ENCODE assay signal across 23 cellular contexts in the genomic region with DNA sequence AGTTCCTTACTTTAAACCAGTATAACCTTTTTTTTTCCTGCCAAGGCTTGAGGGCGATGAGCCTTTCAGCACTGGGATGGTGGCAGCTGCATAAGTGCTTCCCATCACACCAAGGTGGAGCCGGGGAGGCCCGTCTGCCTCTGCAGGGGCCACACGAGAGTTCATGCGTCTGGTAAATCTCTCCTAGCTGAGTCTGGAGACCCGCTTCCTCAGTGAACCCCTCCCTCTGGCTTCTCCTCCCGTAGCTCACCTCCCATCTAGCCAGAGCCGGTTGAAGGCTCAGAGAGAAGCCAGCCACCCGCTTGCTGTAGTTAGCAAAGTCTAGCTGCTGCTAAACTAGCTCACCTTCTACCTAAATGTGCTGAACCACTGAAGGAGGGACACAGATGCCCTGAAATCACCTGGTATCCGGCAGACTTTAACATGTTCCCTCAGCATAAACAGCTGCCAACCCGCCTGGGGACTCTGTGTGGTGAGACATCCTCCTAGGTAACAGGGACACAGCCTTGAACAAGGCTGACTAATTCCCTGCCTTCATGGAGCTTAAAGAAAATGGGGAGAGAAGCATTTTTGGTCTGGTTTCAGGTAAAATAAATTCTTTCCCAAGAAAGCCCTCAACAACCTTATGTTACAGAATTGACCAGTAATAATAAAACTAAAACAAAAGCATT. TPM values are rescaled to one million over a fixed set of nuclear protein-coding genes. Genes with fewer than 3 reads are reported as not detected.
A peak's percentile ranks its signal among the peaks of the same experiment; 100 is the strongest.
DNase-seq lines count a peak whose midpoint lies in the region; ATAC-seq and TF ChIP-seq lines count a peak whose summit lies in the region.
"Had no signal": no experiment of that assay in that cellular context is flagged by ENCODE, and none has a peak within 500 bp of the region (broad histone marks: within the 10 kb centered on the region; RNA-seq: fewer than 3 reads in every experiment).

No MANE protein-coding gene starts in this region.

- H3K27me3 ChIP-seq in osteoblast (ENCODE audit: insufficient read depth, low read length) (no peaks in the 10 kb centered on the region), body of pancreas (no peaks in the 10 kb centered on the region)
- H3K27me3 ChIP-seq: heart right ventricle, MG63, neural progenitor cell had no signal

- H2AFZ ChIP-seq in osteoblast (ENCODE audit: low read length) = no peak overlapping the region
- H2AFZ ChIP-seq: neural progenitor cell had no signal

- no peak for TF ChIP-seq POLR2A in body of pancreas (IDR thresholded peaks at IDR 0.05)

- ATAC-seq in HG02642 (IDR thresholded peaks at IDR 0.05; ENCODE audit: poor library complexity, unreplicated experiment) (no peak), body of pancreas (no peak), HG02884 (IDR thresholded peaks at IDR 0.05; ENCODE audit: unreplicated experiment) (no peak)

- H3K27me3 Mint-ChIP-seq in activated naive CD8-positive, alpha-beta T cell = no peaks in the 10 kb centered on the region
- H3K27me3 Mint-ChIP-seq: CD4-positive, alpha-beta memory T cell; progenitor cell of endocrine pancreas; stimulated activated naive B cell treated with anti-CD40 and anti-IgM and Interleukin-4, amounts not matched to agents 10 μg/mL and 1 μg/mL and 100 μg/mL, for 72 hours had no signal

- H3K9me3 Mint-ChIP-seq in activated naive CD8-positive, alpha-beta T cell (ENCODE audit: low read depth) = no peaks in the 10 kb centered on the region
- H3K9me3 Mint-ChIP-seq: CD4-positive, alpha-beta memory T cell; neural progenitor cell; stimulated activated naive B cell treated with anti-CD40 and anti-IgM and Interleukin-4, amounts not matched to agents 10 μg/mL and 1 μg/mL and 100 μg/mL, for 72 hours had no signal

- H3K4me3 Mint-ChIP-seq in activated naive CD8-positive, alpha-beta T cell = no peak overlapping the region
- H3K4me3 Mint-ChIP-seq: CD4-positive, alpha-beta memory T cell; neural progenitor cell; stimulated activated naive B cell treated with anti-CD40 and anti-IgM and Interleukin-4, amounts not matched to agents 10 μg/mL and 1 μg/mL and 100 μg/mL, for 72 hours had no signal

- intact Hi-C loops in body of pancreas (cut with DNase I) = loop anchor here (5.0 to 10.0 kb wide), 3 partner anchors 36 to 274 kb away; no protein-coding TSS in a partner anchor

- peaks cover 15% of the 10 kb centered on the region for H3K36me3 Mint-ChIP-seq in activated naive CD8-positive, alpha-beta T cell

- H3K9me3 ChIP-seq in osteoblast (ENCODE audit: low read depth, low read length) = no peaks in the 10 kb centered on the region
- no peaks in the 10 kb centered on the region for H3K9me3 ChIP-seq in body of pancreas
- H3K9me3 ChIP-seq: heart right ventricle, MG63, SK-N-SH had no signal

- peaks cover 22% of the 10 kb centered on the region for H3K4me1 Mint-ChIP-seq in activated naive CD8-positive, alpha-beta T cell (ENCODE audit: low read depth)

- WGBS in body of pancreas, 2 donors = 86 to 91% methylated on average over 7 to 11 of the region's 11 CpGs

- peak; percentile 48 for DNase-seq in activated CD8-positive, alpha-beta memory T cell treated with anti-CD3 and anti-CD28 coated beads, Interleukin-2, amount 50 U/mL, for 48 hours
- DNase-seq in activated CD8-positive, alpha-beta memory T cell treated with anti-CD3 and anti-CD28 coated beads, Interleukin-2, amount 50 U/mL, for 4 hours = no peak
- DNase-seq in GM12865 (ENCODE audit: low read depth) (peak; percentile 15), osteoblast (ENCODE audit: insufficient read length, low spot score, missing footprints) (peak; percentile 42), body of pancreas (no peak)
- DNase-seq: cortex of kidney had no signal

- H3K27ac Mint-ChIP-seq in activated naive CD8-positive, alpha-beta T cell = peak overlapping the region; percentile 95
- H3K27ac Mint-ChIP-seq: stimulated activated naive B cell treated with anti-CD40 and anti-IgM and Interleukin-4, amounts not matched to agents 10 μg/mL and 1 μg/mL and 100 μg/mL, for 72 hours had no signal

- H3K27ac ChIP-seq in osteoblast (ENCODE audit: low read depth, low read length) (no peak overlapping the region), body of pancreas (no peak overlapping the region)
- H3K27ac ChIP-seq: neural progenitor cell, RWPE1 had no signal

- H3K4me2 ChIP-seq in osteoblast (ENCODE audit: insufficient read depth, low read length) = no peak overlapping the region
- H3K4me2 ChIP-seq: neural progenitor cell, SK-N-SH had no signal

- peaks cover 23% of the 10 kb centered on the region for H3K4me1 ChIP-seq in osteoblast (ENCODE audit: insufficient read depth, low read length)
- H3K4me1 ChIP-seq in body of pancreas = peaks cover 7% of the 10 kb centered on the region
- H3K4me1 ChIP-seq: neural progenitor cell had no signal

- H4K20me1 ChIP-seq in osteoblast (ENCODE audit: insufficient read depth, low read length) = peaks cover 5% of the 10 kb centered on the region

- no peak overlapping the region for H3K4me3 ChIP-seq in GM12865 (ENCODE audit: low read depth, low read length)
- no peak overlapping the region for H3K4me3 ChIP-seq in osteoblast (ENCODE audit: insufficient read depth, low read length)
- no peak overlapping the region for H3K4me3 ChIP-seq in body of pancreas
- H3K4me3 ChIP-seq: heart right ventricle, MG63, neural progenitor cell had no signal

- peaks cover 34% of the 10 kb centered on the region for H3K36me3 ChIP-seq in osteoblast (ENCODE audit: insufficient read depth, low read length)
- peaks cover 7 to 21% of the 10 kb centered on the region in 2 donors for H3K36me3 ChIP-seq in body of pancreas (replicated peaks in 1 of 2; ENCODE audit: insufficient read depth in 1 of 2, low read depth in 2 of 2)
- H3K36me3 ChIP-seq: neural progenitor cell had no signal

- TF ChIP-seq CTCF in GM12865 (IDR thresholded peaks at IDR 0.05; ENCODE audit: insufficient read depth, low read depth, low read length, missing control alignments) (no peak), osteoblast (IDR thresholded peaks at IDR 0.05; ENCODE audit: extremely low read depth, low read depth, low read length) (no peak), body of pancreas (IDR thresholded peaks at IDR 0.05) (no peak)

- H3K79me2 ChIP-seq in osteoblast (ENCODE audit: insufficient read depth, low read length) = no peaks in the 10 kb centered on the region

RNA-seq across cellular contexts. Expression of gene RLBP1, which starts 42.9 kb away (rescaled TPM):
- total RNA-seq in osteoblast (under 0.01 TPM in 2 replicates), body of pancreas (not detected)
- total RNA-seq: A673; cardiac septum; CD4-positive, alpha-beta memory T cell; Daoy; fibroblast of villous mesenchyme; heart right ventricle; lung microvascular endothelial cell; progenitor cell of endocrine pancreas; sciatic nerve had no signal

Comparison
In these comparisons a context has a peak if more than half of its experiments do, and no peak if none do; other contexts are left out.
1. DNase-seq: peak in activated CD8-positive, alpha-beta memory T cell treated with anti-CD3 and anti-CD28 coated beads, Interleukin-2, amount 50 U/mL, for 48 hours (single experiment), GM12865 (single experiment) and osteoblast (single experiment); none in activated CD8-positive, alpha-beta memory T cell treated with anti-CD3 and anti-CD28 coated beads, Interleukin-2, amount 50 U/mL, for 4 hours (single experiment) and body of pancreas (0 of 4).